8 cellular contexts compared by ENCODE assay signal in the genomic region with DNA sequence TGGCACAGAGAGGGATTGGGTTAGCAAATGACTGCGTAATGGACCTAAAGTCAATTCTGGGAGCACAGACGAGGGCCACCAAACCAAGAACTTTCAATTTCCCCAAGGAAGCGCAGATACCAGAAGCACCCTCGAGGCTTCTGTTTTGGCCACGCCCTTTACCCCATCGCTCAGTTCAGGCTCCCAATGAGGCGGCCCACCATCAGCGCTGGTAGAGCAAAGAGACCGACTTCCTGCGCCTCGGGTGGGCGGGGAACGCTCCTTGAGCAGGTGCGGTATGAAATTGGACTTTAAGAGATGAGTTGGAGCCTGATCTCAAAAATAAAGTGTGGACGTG. TPM values are rescaled to one million over a fixed set of nuclear protein-coding genes. Genes with fewer than 3 reads are reported as not detected.
DNase-seq lines count a peak whose midpoint lies in the region; ATAC-seq, FAIRE-seq and TF ChIP-seq lines count a peak whose summit lies in the region.

No MANE protein-coding gene starts in this region.

- H3K27ac Mint-ChIP-seq in activated naive CD4-positive, alpha-beta T cell treated with anti-CD3 and anti-CD28 coated beads, Interleukin-2, amount 50 U/mL, for 24 hours = no peak overlapping the region
- no peak overlapping the region for H3K27ac Mint-ChIP-seq in astrocyte (ENCODE audit: unreplicated experiment)

- H2BK5ac ChIP-seq in mesendoderm (ENCODE audit: low read length) = no peak overlapping the region

- H3K27me3 ChIP-seq in astrocyte (ENCODE audit: insufficient read depth, low read length) (peaks cover 47% of the 10 kb centered on the region), mesendoderm (ENCODE audit: insufficient read depth, low read length, poor library complexity) (no peaks in the 10 kb centered on the region), thymus (ENCODE audit: control insufficient read depth, insufficient read depth) (peaks cover 9% of the 10 kb centered on the region), foreskin keratinocyte (peaks cover 74% of the 10 kb centered on the region)

- peaks cover 3% of the 10 kb centered on the region for H3K79me1 ChIP-seq in mesendoderm (ENCODE audit: low read length)

- H3K18ac ChIP-seq in mesendoderm (ENCODE audit: low read length) = peak overlapping the region; percentile 72

- no peak overlapping the region for H3K23ac ChIP-seq in mesendoderm (ENCODE audit: low read length)

- H3K27me3 Mint-ChIP-seq in activated naive CD4-positive, alpha-beta T cell treated with anti-CD3 and anti-CD28 coated beads, Interleukin-2, amount 50 U/mL, for 24 hours = peaks cover 48% of the 10 kb centered on the region
- H3K27me3 Mint-ChIP-seq in astrocyte (ENCODE audit: low read depth, unreplicated experiment) = peaks cover 54% of the 10 kb centered on the region

- H4K20me1 ChIP-seq in astrocyte (ENCODE audit: insufficient read depth, low read length) = no peaks in the 10 kb centered on the region

- peak overlapping the region; percentile 68 for H2AFZ ChIP-seq in astrocyte (ENCODE audit: low read depth, low read length)

- H4K8ac ChIP-seq in mesendoderm (ENCODE audit: low read depth, low read length) = no peak overlapping the region

- no peak overlapping the region for H2BK120ac ChIP-seq in mesendoderm (ENCODE audit: low read depth, low read length)

- H2BK15ac ChIP-seq in mesendoderm (replicated peaks; ENCODE audit: low read depth) = no peak overlapping the region

- FAIRE-seq in astrocyte (lab: Jason Lieb, UNC) = no peak

- H3K4me1 ChIP-seq in astrocyte (ENCODE audit: insufficient read depth, low read length) (peaks cover 12% of the 10 kb centered on the region), mesendoderm (ENCODE audit: control insufficient read depth, low read depth, low read length) (no peaks in the 10 kb centered on the region), thymus (ENCODE audit: control insufficient read depth, insufficient read depth, low read length) (peaks cover 10% of the 10 kb centered on the region), foreskin keratinocyte (peaks cover 9% of the 10 kb centered on the region)

- H3K36me3 Mint-ChIP-seq in activated naive CD4-positive, alpha-beta T cell treated with anti-CD3 and anti-CD28 coated beads, Interleukin-2, amount 50 U/mL, for 24 hours = no peaks in the 10 kb centered on the region
- H3K36me3 Mint-ChIP-seq in astrocyte (ENCODE audit: low read depth, unreplicated experiment) = no peaks in the 10 kb centered on the region

- peaks cover 6% of the 10 kb centered on the region for H3K4me1 Mint-ChIP-seq in activated naive CD4-positive, alpha-beta T cell treated with anti-CD3 and anti-CD28 coated beads, Interleukin-2, amount 50 U/mL, for 24 hours
- peaks cover 6% of the 10 kb centered on the region for H3K4me1 Mint-ChIP-seq in astrocyte (ENCODE audit: low read depth, unreplicated experiment)

- no peak for ATAC-seq in foreskin keratinocyte

- DNase-seq in activated naive CD4-positive, alpha-beta T cell (lab: John Stamatoyannopoulos, UW) = no peak
- no peak for DNase-seq in astrocyte (ENCODE audit: low read depth)
- peak; percentile 67 for DNase-seq in mesendoderm
- no peak for DNase-seq in foreskin keratinocyte
- DNase-seq in GM03348 (ENCODE audit: low spot score) = no peak
- no peak for DNase-seq in effector CD4-positive, alpha-beta T cell

- WGBS in mesendoderm (ENCODE audit: extremely low coverage, insufficient coverage, low lambda C conversion rate) = no CpG with 5 or more reads among the region's 15 CpGs
- WGBS in thymus = 4% methylated on average over 15 of the region's 15 CpGs

- no peak overlapping the region for H3K27ac ChIP-seq in astrocyte (ENCODE audit: low read depth, low read length)
- no peak overlapping the region for H3K27ac ChIP-seq in mesendoderm (ENCODE audit: low read depth, low read length)
- H3K27ac ChIP-seq in thymus (ENCODE audit: low read depth) = no peak overlapping the region
- H3K27ac ChIP-seq in foreskin keratinocyte = no peak overlapping the region

- H3K4me2 ChIP-seq in astrocyte (ENCODE audit: low read length) = peak overlapping the region; percentile 86
- peak overlapping the region; percentile 8 for H3K4me2 ChIP-seq in mesendoderm (ENCODE audit: low read length)

- H3K36me3 ChIP-seq in astrocyte (ENCODE audit: insufficient read depth, low read length) (no peaks in the 10 kb centered on the region), mesendoderm (ENCODE audit: control insufficient read depth, insufficient read depth, low read length) (no peaks in the 10 kb centered on the region), thymus (ENCODE audit: control insufficient read depth, insufficient read depth) (no peaks in the 10 kb centered on the region)

- H4K5ac ChIP-seq in mesendoderm (ENCODE audit: low read length) = no peak overlapping the region

- H2AK5ac ChIP-seq in mesendoderm (ENCODE audit: low read length) = no peak overlapping the region

- peak overlapping the region; percentile 64 for H3K4me3 Mint-ChIP-seq in activated naive CD4-positive, alpha-beta T cell treated with anti-CD3 and anti-CD28 coated beads, Interleukin-2, amount 50 U/mL, for 24 hours
- H3K4me3 Mint-ChIP-seq in astrocyte (ENCODE audit: unreplicated experiment) = peak overlapping the region; percentile 79

- H3K9ac ChIP-seq in astrocyte (ENCODE audit: low read length) (peak overlapping the region; percentile 9), mesendoderm (ENCODE audit: low read length) (peak overlapping the region; percentile 25)

- H3K56ac ChIP-seq in mesendoderm (ENCODE audit: low read length) = peak overlapping the region; percentile 45

- H3K9me3 Mint-ChIP-seq in activated naive CD4-positive, alpha-beta T cell treated with anti-CD3 and anti-CD28 coated beads, Interleukin-2, amount 50 U/mL, for 24 hours = no peaks in the 10 kb centered on the region
- H3K9me3 Mint-ChIP-seq in astrocyte (ENCODE audit: unreplicated experiment) = peaks cover under 1% of the 10 kb centered on the region

- H3K4ac ChIP-seq in mesendoderm (ENCODE audit: low read depth, low read length) = no peak overlapping the region

- TF ChIP-seq CTCF in astrocyte (IDR thresholded peaks at IDR 0.05; ENCODE audit: insufficient read depth, low read depth, low read length) = no peak
- TF ChIP-seq CTCF in foreskin keratinocyte (conservative IDR thresholded peaks at IDR 0.05) = no peak

- H3K9me3 ChIP-seq in astrocyte (ENCODE audit: insufficient read depth, low read depth, low read length) (no peaks in the 10 kb centered on the region), thymus (ENCODE audit: control insufficient read depth) (no peaks in the 10 kb centered on the region)

- H3K79me2 ChIP-seq in astrocyte (ENCODE audit: insufficient read depth, low read length) (no peaks in the 10 kb centered on the region), mesendoderm (ENCODE audit: control insufficient read depth, insufficient read depth, low read length) (peaks cover 11% of the 10 kb centered on the region)

- no peak overlapping the region for H3K4me3 ChIP-seq in astrocyte (ENCODE audit: insufficient read depth, low read depth, low read length)
- peak overlapping the region; percentile 2 for H3K4me3 ChIP-seq in mesendoderm (ENCODE audit: low read length)
- H3K4me3 ChIP-seq in thymus (ENCODE audit: low read length) = peak overlapping the region; percentile 54

RNA-seq across cellular contexts. Expression of a gene that starts 0.6 kb away (rescaled TPM):
- 0.94 and 2.2 TPM in 2 replicates for total RNA-seq in astrocyte
- polyA plus RNA-seq in mesendoderm (2013, experiment 1 of 2) = 23.3 TPM
- polyA plus RNA-seq in mesendoderm (2013, experiment 2 of 2) = 23.3 TPM
- 0.30 TPM for polyA plus RNA-seq in thymus
- total RNA-seq in foreskin keratinocyte = not detected in 2 replicates
- polyA plus RNA-seq in foreskin keratinocyte = 0.03 and 0.17 TPM in 2 replicates
